14 cellular contexts compared by ENCODE assay signal in genomic region chr7:151867912-151868804, GRCh38. TPM values are rescaled to one million over a fixed set of nuclear protein-coding genes. Genes with fewer than 3 reads are reported as not detected.
DNase-seq lines count a peak whose midpoint lies in the region; ATAC-seq and TF ChIP-seq lines count a peak whose summit lies in the region.
"Had no signal": no experiment of that assay in that cellular context is flagged by ENCODE, and none has a peak within 500 bp of the region (broad histone marks: within the 10 kb centered on the region; RNA-seq: fewer than 3 reads in every experiment).

No MANE protein-coding gene starts in this region.

- H3K27ac Mint-ChIP-seq in progenitor cell of endocrine pancreas: peak overlapping the region; percentile 69
- H3K27ac Mint-ChIP-seq: activated CD4-positive, alpha-beta T cell treated with anti-CD3 and anti-CD28 coated beads for 36 hours; stimulated activated effector memory CD8-positive, alpha-beta T cell treated with anti-CD3 and anti-CD28 coated beads, Interleukin-12 subunit alpha, Interleukin-12 subunit beta, amount 100 ng/mL, for 72 hours had no signal

- DNase-seq in AG08396 (ENCODE audit: low spot score): peak; percentile 53
- DNase-seq in Peyer's patch: no peak
- no peak for DNase-seq in progenitor cell of endocrine pancreas (ENCODE audit: low spot score, unreplicated experiment)
- DNase-seq in COLO829 (ENCODE audit: low spot score): no peak
- DNase-seq in OCI-M2 (lab: John Stamatoyannopoulos, UW; ENCODE audit: unreplicated experiment): no peak
- DNase-seq in DMS 273 (lab: John Stamatoyannopoulos, UW; ENCODE audit: unreplicated experiment): no peak
- DNase-seq: activated CD4-positive, alpha-beta T cell treated with anti-CD3 and anti-CD28 coated beads for 36 hours; activated gamma-delta T cell; dermis blood vessel endothelial cell; NK-92 treated with Interleukin-12 subunit alpha and Interleukin-12 subunit beta, amount 100 ng/mL, for 24 hours had no signal

- H3K27ac ChIP-seq in Peyer's patch (peak overlapping the region in 3 of 4 donors; percentile 1 to 40 (median 9)), gastroesophageal sphincter (peak overlapping the region in 3 of 4 donors; percentile 69 to 71 (median 69))
- H3K27ac ChIP-seq: hepatocyte had no signal

- no peaks in the 10 kb centered on the region for H3K36me3 Mint-ChIP-seq in progenitor cell of endocrine pancreas (ENCODE audit: insufficient read depth)
- H3K36me3 Mint-ChIP-seq: stimulated activated effector memory CD8-positive, alpha-beta T cell treated with anti-CD3 and anti-CD28 coated beads, Interleukin-12 subunit alpha, Interleukin-12 subunit beta, amount 100 ng/mL, for 72 hours had no signal

- H3K4me3 ChIP-seq in Peyer's patch (peak overlapping the region in 1 of 4 donors; percentile 16), gastroesophageal sphincter (peak overlapping the region in 1 of 2 donors; percentile 20)
- H3K4me3 ChIP-seq: hepatocyte had no signal

- TF ChIP-seq POLR2A in Peyer's patch (IDR thresholded peaks at IDR 0.05) (no peak), gastroesophageal sphincter (IDR thresholded peaks at IDR 0.05) (no peak)

- no peaks in the 10 kb centered on the region for H3K36me3 ChIP-seq in Peyer's patch
- H3K36me3 ChIP-seq in gastroesophageal sphincter: no peaks in the 10 kb centered on the region

- H3K4me1 ChIP-seq in Peyer's patch (peaks cover 0 to 19% (median 3%) of the 10 kb centered on the region in 4 donors), gastroesophageal sphincter (peaks cover 0 to 37% (median 9%) of the 10 kb centered on the region in 3 donors)

- H3K4me1 Mint-ChIP-seq in progenitor cell of endocrine pancreas (ENCODE audit: low read depth): peaks cover 7% of the 10 kb centered on the region

- 30 to 60% methylated on average over 6 to 14 of the region's 26 CpGs for WGBS in gastroesophageal sphincter (ENCODE audit: low coverage in 1 of 2), 2 donors

- ATAC-seq in gastroesophageal sphincter: peak; percentile 26
- ATAC-seq in HG03354 (IDR thresholded peaks at IDR 0.05; ENCODE audit: poor library complexity, severe bottlenecking, unreplicated experiment): no peak
- ATAC-seq: activated CD4-positive, alpha-beta T cell treated with anti-CD3 and anti-CD28 coated beads for 36 hours; stimulated activated effector memory CD8-positive, alpha-beta T cell treated with anti-CD3 and anti-CD28 coated beads, Interleukin-12 subunit alpha, Interleukin-12 subunit beta, amount 100 ng/mL, for 72 hours had no signal

- no peak for TF ChIP-seq EP300 in gastroesophageal sphincter (IDR thresholded peaks at IDR 0.05)

- H3K27me3 ChIP-seq in Peyer's patch: no peaks in the 10 kb centered on the region
- no peaks in the 10 kb centered on the region for H3K27me3 ChIP-seq in gastroesophageal sphincter
- H3K27me3 ChIP-seq: hepatocyte had no signal

- H3K9me3 ChIP-seq in Peyer's patch (no peaks in the 10 kb centered on the region), gastroesophageal sphincter (no peaks in the 10 kb centered on the region)

- no peak for TF ChIP-seq CTCF in Peyer's patch (IDR thresholded peaks at IDR 0.05)
- no peak for TF ChIP-seq CTCF in gastroesophageal sphincter (IDR thresholded peaks at IDR 0.05)
- no peak for TF ChIP-seq CTCF in progenitor cell of endocrine pancreas (IDR thresholded peaks at IDR 0.05; ENCODE audit: unreplicated experiment)

- H3K27me3 Mint-ChIP-seq in progenitor cell of endocrine pancreas: peaks cover 35% of the 10 kb centered on the region
- H3K27me3 Mint-ChIP-seq: activated CD4-positive, alpha-beta T cell treated with anti-CD3 and anti-CD28 coated beads for 36 hours had no signal

- no peak overlapping the region for H3K4me3 Mint-ChIP-seq in progenitor cell of endocrine pancreas (ENCODE audit: low read depth)
- H3K4me3 Mint-ChIP-seq: activated CD4-positive, alpha-beta T cell treated with anti-CD3 and anti-CD28 coated beads for 36 hours; stimulated activated effector memory CD8-positive, alpha-beta T cell treated with anti-CD3 and anti-CD28 coated beads, Interleukin-12 subunit alpha, Interleukin-12 subunit beta, amount 100 ng/mL, for 72 hours had no signal

- no peaks in the 10 kb centered on the region for H3K9me3 Mint-ChIP-seq in progenitor cell of endocrine pancreas (ENCODE audit: low read depth)
- H3K9me3 Mint-ChIP-seq: stimulated activated effector memory CD8-positive, alpha-beta T cell treated with anti-CD3 and anti-CD28 coated beads, Interleukin-12 subunit alpha, Interleukin-12 subunit beta, amount 100 ng/mL, for 72 hours had no signal

RNA-seq across cellular contexts. Expression of gene PRKAG2, which starts 8.8 kb away (rescaled TPM):
- total RNA-seq in Peyer's patch (10 to 100 TPM; 38.8 to 94.4 (median 73.2) TPM), gastroesophageal sphincter (10 to 100 TPM; 48.9 to 89.0 (median 75.7) TPM), progenitor cell of endocrine pancreas (20.6 and 23.4 TPM in 2 replicates)
